Comparison of ENCODE assay signal across 8 cellular contexts in genomic region chr12:106919910-106920544, GRCh38. TPM values are rescaled to one million over a fixed set of nuclear protein-coding genes. Genes with fewer than 3 reads are reported as not detected.
DNase-seq lines count a peak whose midpoint lies in the region; ATAC-seq, FAIRE-seq and TF ChIP-seq lines count a peak whose summit lies in the region.

No MANE protein-coding gene starts in this region.

- intact Hi-C loops in upper lobe of right lung (cut with DNase I) = loop anchor here (5.0 kb wide), 1 partner anchor 533 kb away; no protein-coding TSS in a partner anchor

- in situ Hi-C loops in brain microvascular endothelial cell (cut with HindIII; ENCODE audit: low pct_ligation_motif_present, low sequenced_read_pairs) = loop anchor here (25.0 kb wide), 1 partner anchor 533 kb away; no protein-coding TSS in a partner anchor

- H3K4me1 ChIP-seq in upper lobe of right lung = no peaks in the 10 kb centered on the region

- FAIRE-seq in GM12892 (lab: Jason Lieb, UNC) = no peak

- H3K27me3 ChIP-seq in brain microvascular endothelial cell (replicated peaks) = no peaks in the 10 kb centered on the region
- H3K27me3 ChIP-seq in kidney epithelial cell (ENCODE audit: control insufficient read depth, insufficient read depth, low read length) = no peaks in the 10 kb centered on the region
- H3K27me3 ChIP-seq in upper lobe of right lung = peaks cover 12% of the 10 kb centered on the region

- DNase-seq in AG08396 (ENCODE audit: low spot score) = peak; percentile 55
- DNase-seq in GM10266 (ENCODE audit: extremely low spot score) = no peak
- peak; percentile 5 for DNase-seq in NCI-H510A (lab: John Stamatoyannopoulos, UW)
- peak; percentile 30 for DNase-seq in brain microvascular endothelial cell
- no peak for DNase-seq in kidney epithelial cell (ENCODE audit: low read depth)
- no peak for DNase-seq in upper lobe of right lung
- DNase-seq in GM12892 (ENCODE audit: insufficient read length) = no peak
- no peak for DNase-seq in activated effector memory CD4-positive, alpha-beta T cell treated with Interleukin-2 at 50 U/mL for 16 hours

- H3K36me3 ChIP-seq in brain microvascular endothelial cell (replicated peaks) (no peaks in the 10 kb centered on the region), kidney epithelial cell (ENCODE audit: control insufficient read depth, insufficient read depth, low read length) (no peaks in the 10 kb centered on the region), upper lobe of right lung (no peaks in the 10 kb centered on the region)

- peak; percentile 68 for ATAC-seq in upper lobe of right lung

- H3K4me3 ChIP-seq in brain microvascular endothelial cell (ENCODE audit: low read depth, low read length) (no peak overlapping the region), kidney epithelial cell (ENCODE audit: low read depth, low read length) (no peak overlapping the region), upper lobe of right lung (no peak overlapping the region)

- TF ChIP-seq CTCF in GM10266 (IDR thresholded peaks at IDR 0.05; ENCODE audit: control insufficient read depth, insufficient read depth, low read depth, missing control alignments) (peak; percentile 68), brain microvascular endothelial cell (IDR thresholded peaks at IDR 0.05; ENCODE audit: low read depth, low read length, missing control alignments) (peak; percentile 62), kidney epithelial cell (IDR thresholded peaks at IDR 0.05; ENCODE audit: insufficient read depth, low read length, poor library complexity, severe bottlenecking) (peak; percentile 70), upper lobe of right lung (IDR thresholded peaks at IDR 0.05) (peak; percentile 84)

- no peak for TF ChIP-seq POLR2A in GM12892 (IDR thresholded peaks at IDR 0.05; ENCODE audit: low read depth, low read length)

- no peak overlapping the region for H3K27ac ChIP-seq in brain microvascular endothelial cell
- H3K27ac ChIP-seq in upper lobe of right lung = no peak overlapping the region

- no peaks in the 10 kb centered on the region for H3K9me3 ChIP-seq in upper lobe of right lung

RNA-seq across cellular contexts. Expression of gene TMEM263, which starts 35.7 kb away (rescaled TPM):
- 29.6 and 30.3 TPM in 2 replicates for total RNA-seq in kidney epithelial cell
- total RNA-seq in upper lobe of right lung = 32.6 TPM
- 44.7 TPM for polyA plus RNA-seq in GM12892 (2012; ENCODE audit: missing spikeins)

Comparison
In these comparisons a context has a peak if more than half of its experiments do, and no peak if none do; other contexts are left out.
1. DNase-seq: peak in AG08396 (single experiment), NCI-H510A (single experiment) and brain microvascular endothelial cell (single experiment); none in GM10266 (single experiment), kidney epithelial cell (single experiment), upper lobe of right lung (single experiment), GM12892 (single experiment) and activated effector memory CD4-positive, alpha-beta T cell treated with Interleukin-2 at 50 U/mL for 16 hours (single experiment).
2. Peak in every context shown above with its lines, with median percentiles within 50 percentile points of each other: CTCF ChIP-seq.